19 cellular contexts compared by ENCODE assay signal in the genomic region with DNA sequence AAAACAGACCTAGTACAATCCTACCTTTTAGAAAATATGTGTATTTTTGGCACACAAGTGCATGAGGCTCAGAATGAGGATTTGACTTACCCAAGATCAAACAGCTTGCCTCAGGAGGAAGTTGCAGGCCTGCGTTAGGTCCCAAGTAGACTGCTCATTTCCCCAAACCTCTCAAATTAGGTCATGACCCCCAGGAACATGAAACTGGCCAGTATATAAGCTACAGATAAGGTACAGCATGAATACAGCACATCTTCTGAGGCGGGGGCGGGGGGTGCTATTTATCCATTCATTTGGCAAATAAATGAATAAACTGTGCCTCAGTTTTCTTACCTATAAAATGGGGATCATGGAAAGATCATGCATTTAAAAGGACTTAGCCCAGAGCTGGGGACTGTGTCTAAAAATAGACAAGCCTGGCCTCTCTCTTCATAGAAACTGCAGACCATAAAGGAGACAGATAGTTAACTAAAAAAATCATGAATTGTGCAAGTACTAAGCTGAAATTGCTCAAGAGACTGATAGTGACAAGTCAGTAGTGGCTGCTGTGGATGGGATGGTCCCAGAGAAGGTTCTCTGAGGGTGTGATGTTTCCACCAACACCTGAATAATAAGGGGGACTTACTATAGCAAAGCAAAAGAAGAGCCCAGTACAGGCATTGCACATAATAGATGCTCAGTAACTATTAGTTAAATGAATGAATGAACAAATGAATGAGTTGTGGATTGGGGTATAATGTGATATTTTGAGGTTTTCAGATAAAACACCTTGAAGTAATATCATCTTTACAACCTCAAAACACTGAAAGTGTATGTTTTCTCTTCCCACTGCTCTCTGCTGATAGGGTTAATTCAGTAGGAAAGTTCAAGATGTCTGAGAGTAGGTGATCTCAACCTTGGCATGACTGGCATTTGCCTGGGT.
DNase-seq lines count a peak whose midpoint lies in the region; ATAC-seq, FAIRE-seq and TF ChIP-seq lines count a peak whose summit lies in the region.
"Had no signal": no experiment of that assay in that cellular context is flagged by ENCODE, and none has a peak within 500 bp of the region (broad histone marks: within the 10 kb centered on the region; RNA-seq: fewer than 3 reads in every experiment).

No MANE protein-coding gene starts in this region.

- no peaks in the 10 kb centered on the region for H3K9me3 ChIP-seq in left lung
- H3K9me3 ChIP-seq: ascending aorta had no signal

- no peak overlapping the region for H3K4me2 ChIP-seq in mesendoderm (ENCODE audit: low read length)

- H3K4ac ChIP-seq in mesendoderm (ENCODE audit: low read depth, low read length) = no peak overlapping the region

- no peaks in the 10 kb centered on the region for H3K36me3 Mint-ChIP-seq in activated naive CD4-positive, alpha-beta T cell treated with anti-CD3 and anti-CD28 coated beads, Interleukin-2, amount 10 ng/mL, durations not matched to agents 7 days and 5 days
- no peaks in the 10 kb centered on the region for H3K36me3 Mint-ChIP-seq in type B pancreatic cell
- H3K36me3 Mint-ChIP-seq: activated CD4-positive, alpha-beta memory T cell treated with anti-CD3 and anti-CD28 coated beads for 36 hours had no signal

- no peak overlapping the region for H3K23ac ChIP-seq in mesendoderm (ENCODE audit: low read length)

- no peak overlapping the region for H4K5ac ChIP-seq in mesendoderm (ENCODE audit: low read length)

- no peak overlapping the region for H2BK5ac ChIP-seq in mesendoderm (ENCODE audit: low read length)

- no peak overlapping the region for H2AK5ac ChIP-seq in mesendoderm (ENCODE audit: low read length)

- no peaks in the 10 kb centered on the region for H3K9me3 Mint-ChIP-seq in activated naive CD4-positive, alpha-beta T cell treated with anti-CD3 and anti-CD28 coated beads, Interleukin-2, amount 10 ng/mL, durations not matched to agents 7 days and 5 days
- H3K9me3 Mint-ChIP-seq in type B pancreatic cell = no peaks in the 10 kb centered on the region
- H3K9me3 Mint-ChIP-seq: activated CD4-positive, alpha-beta memory T cell treated with anti-CD3 and anti-CD28 coated beads for 36 hours had no signal

- no peak overlapping the region for H3K27ac Mint-ChIP-seq in activated naive CD4-positive, alpha-beta T cell treated with anti-CD3 and anti-CD28 coated beads, Interleukin-2, amount 10 ng/mL, durations not matched to agents 7 days and 5 days
- no peak overlapping the region for H3K27ac Mint-ChIP-seq in type B pancreatic cell
- H3K27ac Mint-ChIP-seq: activated CD4-positive, alpha-beta memory T cell treated with anti-CD3 and anti-CD28 coated beads for 36 hours had no signal

- WGBS in mesendoderm (ENCODE audit: extremely low coverage, insufficient coverage, low lambda C conversion rate) = no CpG with 5 or more reads among the region's 3 CpGs

- intact Hi-C loops in left lung (cut with DNase I) = no loop called here

- TF ChIP-seq CTCF in left lung (IDR thresholded peaks at IDR 0.05) = no peak
- no peak for TF ChIP-seq CTCF in type B pancreatic cell (conservative IDR thresholded peaks at IDR 0.05)

- H3K27ac ChIP-seq in left lung (peak overlapping the region in 1 of 2 donors; percentile 6), mesendoderm (ENCODE audit: low read depth, low read length) (no peak overlapping the region)
- H3K27ac ChIP-seq: ascending aorta had no signal

- no peak overlapping the region for H3K18ac ChIP-seq in mesendoderm (ENCODE audit: low read length)

- no peak overlapping the region for H2BK15ac ChIP-seq in mesendoderm (replicated peaks; ENCODE audit: low read depth)

- CTCF ChIA-PET in activated naive CD4-positive, alpha-beta T cell treated with anti-CD3 and anti-CD28 coated beads, Interleukin-2, amount 10 ng/mL, durations not matched to agents 7 days and 5 days (lab: Charles Lee) = no interaction called here

- H3K79me2 ChIP-seq in mesendoderm (ENCODE audit: control insufficient read depth, insufficient read depth, low read length) = no peaks in the 10 kb centered on the region

- H3K79me1 ChIP-seq in mesendoderm (ENCODE audit: low read length) = no peaks in the 10 kb centered on the region

- no peak for TF ChIP-seq POLR2A in GM12891 (IDR thresholded peaks at IDR 0.05; ENCODE audit: low read depth, low read length)

- H3K56ac ChIP-seq in mesendoderm (ENCODE audit: low read length) = no peak overlapping the region

- no peaks in the 10 kb centered on the region for H3K36me3 ChIP-seq in left lung
- no peaks in the 10 kb centered on the region for H3K36me3 ChIP-seq in mesendoderm (ENCODE audit: control insufficient read depth, insufficient read depth, low read length)
- H3K36me3 ChIP-seq: ascending aorta had no signal

- peak; percentile 86 for FAIRE-seq in GM12891 (lab: Jason Lieb, UNC)
- FAIRE-seq: urothelium cell line had no signal

- H3K4me3 ChIP-seq in left lung = no peak overlapping the region
- no peak overlapping the region for H3K4me3 ChIP-seq in mesendoderm (ENCODE audit: low read length)
- H3K4me3 ChIP-seq: ascending aorta had no signal

- no peak overlapping the region for H3K9ac ChIP-seq in mesendoderm (ENCODE audit: low read length)

- no peak for DNase-seq in GM12891 (ENCODE audit: insufficient read length, low spot score)
- peak; percentile 96 for DNase-seq in MV-4-11 (lab: John Stamatoyannopoulos, UW)
- peak in 1 of 2 donors; percentile 43 for DNase-seq in left lung
- DNase-seq in activated naive CD4-positive, alpha-beta T cell treated with anti-CD3 and anti-CD28 coated beads, Interleukin-2, amount 10 ng/mL, durations not matched to agents 7 days and 5 days = no peak
- no peak for DNase-seq in type B pancreatic cell (ENCODE audit: extremely low spot score, unreplicated experiment)
- DNase-seq in Ammon's horn (ENCODE audit: low spot score) = no peak
- DNase-seq in mesendoderm = no peak
- DNase-seq: activated CD4-positive, alpha-beta memory T cell treated with anti-CD3 and anti-CD28 coated beads for 36 hours; cortex of kidney; hippocampal formation; left cardiac atrium; NCI-H1092; RPMI8226; stimulated activated CD4-positive, alpha-beta T cell treated with anti-CD3 and anti-CD28 coated beads, Interleukin-2, amount 100 ng/mL, for 24 hours; T-helper 2 cell had no signal

- no peaks in the 10 kb centered on the region for H3K4me1 Mint-ChIP-seq in activated naive CD4-positive, alpha-beta T cell treated with anti-CD3 and anti-CD28 coated beads, Interleukin-2, amount 10 ng/mL, durations not matched to agents 7 days and 5 days
- peaks cover 17% of the 10 kb centered on the region for H3K4me1 Mint-ChIP-seq in type B pancreatic cell (ENCODE audit: unreplicated experiment)

- H3K4me1 ChIP-seq in left lung (peaks cover 5 to 26% of the 10 kb centered on the region in 2 donors), mesendoderm (ENCODE audit: control insufficient read depth, low read depth, low read length) (no peaks in the 10 kb centered on the region)

- H4K8ac ChIP-seq in mesendoderm (ENCODE audit: low read depth, low read length) = no peak overlapping the region

- no peaks in the 10 kb centered on the region for H3K27me3 ChIP-seq in left lung
- no peaks in the 10 kb centered on the region for H3K27me3 ChIP-seq in mesendoderm (ENCODE audit: insufficient read depth, low read length, poor library complexity)
- H3K27me3 ChIP-seq: ascending aorta had no signal

- H3K4me3 Mint-ChIP-seq in activated naive CD4-positive, alpha-beta T cell treated with anti-CD3 and anti-CD28 coated beads, Interleukin-2, amount 10 ng/mL, durations not matched to agents 7 days and 5 days = no peak overlapping the region
- H3K4me3 Mint-ChIP-seq in type B pancreatic cell = no peak overlapping the region
- H3K4me3 Mint-ChIP-seq: activated CD4-positive, alpha-beta memory T cell treated with anti-CD3 and anti-CD28 coated beads for 36 hours had no signal

- peaks cover 3% of the 10 kb centered on the region for H3K27me3 Mint-ChIP-seq in activated naive CD4-positive, alpha-beta T cell treated with anti-CD3 and anti-CD28 coated beads, Interleukin-2, amount 10 ng/mL, durations not matched to agents 7 days and 5 days
- peaks cover 13% of the 10 kb centered on the region for H3K27me3 Mint-ChIP-seq in type B pancreatic cell

- no peak overlapping the region for H2BK120ac ChIP-seq in mesendoderm (ENCODE audit: low read depth, low read length)

- ATAC-seq in GM21528 (IDR thresholded peaks at IDR 0.05; ENCODE audit: low FRiP score, unreplicated experiment) (peak; percentile 66), left lung (peak; percentile 61)
- ATAC-seq: esophagus mucosa had no signal

TF ChIP-seq in GM12891, 5 proteins besides CTCF, POLR2A, EP300 and RAD21:
- TF ChIP-seq TAF1 (IDR thresholded peaks at IDR 0.05; ENCODE audit: low read depth, low read length) (no peak), SPI1 (IDR thresholded peaks at IDR 0.05; ENCODE audit: low read depth, low read length) (peak; percentile 72)
